8 cellular contexts compared by ENCODE assay signal in genomic region chr17:30600830-30601494, GRCh38.
DNase-seq lines count a peak whose midpoint lies in the region; ATAC-seq, FAIRE-seq and TF ChIP-seq lines count a peak whose summit lies in the region.

No MANE protein-coding gene starts in this region.

- ATAC-seq in HG03175 (IDR thresholded peaks at IDR 0.05; ENCODE audit: unreplicated experiment) (peak; percentile 17), HepG2 (peak; percentile 8)
- peak; percentile 12 for ATAC-seq in stimulated activated effector memory CD8-positive, alpha-beta T cell treated with anti-CD3 and anti-CD28 coated beads, Interleukin-12 subunit alpha, Interleukin-12 subunit beta, amount 100 ng/mL, for 72 hours

- H3K4me3 ChIP-seq in colonic mucosa = peak overlapping the region; percentile 72
- peak overlapping the region; percentile 87 to 96 (median 94) for H3K4me3 ChIP-seq in HepG2 (replicated peaks in 1 of 3; ENCODE audit: insufficient read depth in 1 of 3, low read depth in 2 of 3, low read length in 3 of 3)

- H3K4me1 ChIP-seq in colonic mucosa (no peaks in the 10 kb centered on the region), HepG2 (ENCODE audit: insufficient read depth, low read length) (peaks cover 44% of the 10 kb centered on the region)

- no peak for TF ChIP-seq CTCF in colonic mucosa (IDR thresholded peaks at IDR 0.05)
- TF ChIP-seq CTCF in HepG2 (CRISPR knock-in tag; IDR thresholded peaks at IDR 0.05) = no peak

- no peak for FAIRE-seq in HepG2 (lab: Jason Lieb, UNC)

- H3K27me3 Mint-ChIP-seq in T-helper 1 cell treated with Interleukin-12 subunit alpha and Interleukin-12 subunit beta and Interleukin-4 antibody, amounts not matched to agents 30 μg/mL and 1 μg/mL, for 36 hours (ENCODE audit: low read depth) = peaks cover 13% of the 10 kb centered on the region

- no peak for TF ChIP-seq POLR2A in HepG2 (IDR thresholded peaks at IDR 0.05; ENCODE audit: insufficient read depth in 1 of 2, low read depth in 2 of 2, low read length in 2 of 2)

- peak overlapping the region; percentile 83 to 86 for H3K9ac ChIP-seq in colonic mucosa (ENCODE audit: low read depth in 2 of 2, low read length in 2 of 2)
- peak overlapping the region; percentile 86 for H3K9ac ChIP-seq in HepG2 (ENCODE audit: insufficient read depth, low read depth, low read length)

- peak overlapping the region; percentile 95 for H3K27ac ChIP-seq in colonic mucosa
- H3K27ac ChIP-seq in HepG2 (ENCODE audit: extremely low read length, insufficient read depth, low read length) = peak overlapping the region; percentile 91

- intact Hi-C loops in colonic mucosa (cut with DNase I) = no loop called here
- intact Hi-C loops in HepG2 (cut with micrococcal nuclease; ENCODE audit: unreplicated experiment) = no loop called here

- DNase-seq in NCI-H524 (lab: John Stamatoyannopoulos, UW) (peak; percentile 57 to 64), NCI-H524 treated with DMSO at 0.1 percent for 48 hours (lab: John Stamatoyannopoulos, UW) (no peak), colonic mucosa (peak; percentile 50), HepG2 (ENCODE audit: low spot score) (no peak), NCI-H1092 (lab: John Stamatoyannopoulos, UW) (no peak)
- DNase-seq in stimulated activated effector memory CD8-positive, alpha-beta T cell treated with anti-CD3 and anti-CD28 coated beads, Interleukin-12 subunit alpha, Interleukin-12 subunit beta, amount 100 ng/mL, for 72 hours (ENCODE audit: low spot score in 2 of 2) = peak in 1 of 2 donors; percentile 6

- TF ChIP-seq RAD21 in HepG2 (CRISPR knock-in tag; IDR thresholded peaks at IDR 0.05) = no peak

- 0 out of 2 replicates have a peak, but pooled peaks cover 10% of the 10 kb centered on the region for H4K20me1 ChIP-seq in HepG2 (ENCODE audit: insufficient read depth, low read length)

- TF ChIP-seq EP300 in HepG2 (IDR thresholded peaks at IDR 0.05; ENCODE audit: low read depth in 2 of 2, low read length in 2 of 2) (no peak), HepG2 (CRISPR knock-in tag; IDR thresholded peaks at IDR 0.05; ENCODE audit: borderline replicate concordance) (no peak)

- CTCF ChIA-PET in HepG2 (lab: Yijun Ruan, JAX; ENCODE audit: low intra/inter-chr PET ratio, low total read pairs) = no interaction called here

- BruUV-seq in HepG2 (replicated peaks; lab: Mats Ljungman, UMichigan) = no TSS peak

- H3K4me3 Mint-ChIP-seq in T-helper 1 cell treated with Interleukin-12 subunit alpha and Interleukin-12 subunit beta and Interleukin-4 antibody, amounts not matched to agents 30 μg/mL and 1 μg/mL, for 36 hours = peak overlapping the region; percentile 95
- H3K4me3 Mint-ChIP-seq in stimulated activated effector memory CD8-positive, alpha-beta T cell treated with anti-CD3 and anti-CD28 coated beads, Interleukin-12 subunit alpha, Interleukin-12 subunit beta, amount 100 ng/mL, for 72 hours = peak overlapping the region; percentile 90

- peaks cover 51% of the 10 kb centered on the region for H3K79me2 ChIP-seq in HepG2 (ENCODE audit: insufficient read depth, low read length)

- POLR2A ChIA-PET in HepG2 (lab: Yijun Ruan, JAX) = interaction anchor here (0.6 to 1.6 kb wide), 7 partner anchors 8 to 256 kb away, joined by 3 to 10 read pairs (median 4); partner anchors contain the start of gene GOSR1

- in situ Hi-C loops in HepG2 (cut with HindIII; ENCODE audit: extremely low pct_ligation_motif_present, low pct_unique_long_range_greater_than_20kb) = no loop called here

- H3K9me3 ChIP-seq in colonic mucosa = no peaks in the 10 kb centered on the region
- no peaks in the 10 kb centered on the region for H3K9me3 ChIP-seq in HepG2 (ENCODE audit: low read length)

- H3K36me3 ChIP-seq in colonic mucosa = no peaks in the 10 kb centered on the region
- H3K36me3 ChIP-seq in HepG2 (replicated peaks in 1 of 2; ENCODE audit: control insufficient read depth in 1 of 2, insufficient read depth in 2 of 2, low read length in 2 of 2) = no peaks in the 10 kb centered on the region

- WGBS in HepG2 (ENCODE audit: low lambda C conversion rate) = under 1% methylated on average over 27 of the region's 49 CpGs

- H3K9me3 Mint-ChIP-seq in T-helper 1 cell treated with Interleukin-12 subunit alpha and Interleukin-12 subunit beta and Interleukin-4 antibody, amounts not matched to agents 30 μg/mL and 1 μg/mL, for 36 hours = no peaks in the 10 kb centered on the region
- H3K9me3 Mint-ChIP-seq in stimulated activated effector memory CD8-positive, alpha-beta T cell treated with anti-CD3 and anti-CD28 coated beads, Interleukin-12 subunit alpha, Interleukin-12 subunit beta, amount 100 ng/mL, for 72 hours = no peaks in the 10 kb centered on the region

- H3K27ac Mint-ChIP-seq in T-helper 1 cell treated with Interleukin-12 subunit alpha and Interleukin-12 subunit beta and Interleukin-4 antibody, amounts not matched to agents 30 μg/mL and 1 μg/mL, for 36 hours = peak overlapping the region; percentile 76
- H3K27ac Mint-ChIP-seq in stimulated activated effector memory CD8-positive, alpha-beta T cell treated with anti-CD3 and anti-CD28 coated beads, Interleukin-12 subunit alpha, Interleukin-12 subunit beta, amount 100 ng/mL, for 72 hours = peak overlapping the region; percentile 91

- H3K4me1 Mint-ChIP-seq in T-helper 1 cell treated with Interleukin-12 subunit alpha and Interleukin-12 subunit beta and Interleukin-4 antibody, amounts not matched to agents 30 μg/mL and 1 μg/mL, for 36 hours (ENCODE audit: low read depth) = peaks cover 19% of the 10 kb centered on the region
- H3K4me1 Mint-ChIP-seq in stimulated activated effector memory CD8-positive, alpha-beta T cell treated with anti-CD3 and anti-CD28 coated beads, Interleukin-12 subunit alpha, Interleukin-12 subunit beta, amount 100 ng/mL, for 72 hours = peaks cover 10% of the 10 kb centered on the region

- peaks cover 2% of the 10 kb centered on the region for H3K36me3 Mint-ChIP-seq in T-helper 1 cell treated with Interleukin-12 subunit alpha and Interleukin-12 subunit beta and Interleukin-4 antibody, amounts not matched to agents 30 μg/mL and 1 μg/mL, for 36 hours (ENCODE audit: low read depth)
- H3K36me3 Mint-ChIP-seq in stimulated activated effector memory CD8-positive, alpha-beta T cell treated with anti-CD3 and anti-CD28 coated beads, Interleukin-12 subunit alpha, Interleukin-12 subunit beta, amount 100 ng/mL, for 72 hours = no peaks in the 10 kb centered on the region

- no peak overlapping the region for H2AFZ ChIP-seq in HepG2 (ENCODE audit: low read length)

- H3K27me3 ChIP-seq in colonic mucosa = no peaks in the 10 kb centered on the region
- H3K27me3 ChIP-seq in HepG2 (ENCODE audit: control insufficient read depth in 1 of 2, insufficient read depth in 2 of 2, low read length in 2 of 2) = no peaks in the 10 kb centered on the region; a peak in 1 of 5 replicates

- peak overlapping the region; percentile 68 for H3K4me2 ChIP-seq in HepG2 (ENCODE audit: low read depth, low read length)

TF ChIP-seq in HepG2, 621 proteins besides CTCF, POLR2A, EP300 and RAD21 (continues in another document):
- TF ChIP-seq, protein P1, sequence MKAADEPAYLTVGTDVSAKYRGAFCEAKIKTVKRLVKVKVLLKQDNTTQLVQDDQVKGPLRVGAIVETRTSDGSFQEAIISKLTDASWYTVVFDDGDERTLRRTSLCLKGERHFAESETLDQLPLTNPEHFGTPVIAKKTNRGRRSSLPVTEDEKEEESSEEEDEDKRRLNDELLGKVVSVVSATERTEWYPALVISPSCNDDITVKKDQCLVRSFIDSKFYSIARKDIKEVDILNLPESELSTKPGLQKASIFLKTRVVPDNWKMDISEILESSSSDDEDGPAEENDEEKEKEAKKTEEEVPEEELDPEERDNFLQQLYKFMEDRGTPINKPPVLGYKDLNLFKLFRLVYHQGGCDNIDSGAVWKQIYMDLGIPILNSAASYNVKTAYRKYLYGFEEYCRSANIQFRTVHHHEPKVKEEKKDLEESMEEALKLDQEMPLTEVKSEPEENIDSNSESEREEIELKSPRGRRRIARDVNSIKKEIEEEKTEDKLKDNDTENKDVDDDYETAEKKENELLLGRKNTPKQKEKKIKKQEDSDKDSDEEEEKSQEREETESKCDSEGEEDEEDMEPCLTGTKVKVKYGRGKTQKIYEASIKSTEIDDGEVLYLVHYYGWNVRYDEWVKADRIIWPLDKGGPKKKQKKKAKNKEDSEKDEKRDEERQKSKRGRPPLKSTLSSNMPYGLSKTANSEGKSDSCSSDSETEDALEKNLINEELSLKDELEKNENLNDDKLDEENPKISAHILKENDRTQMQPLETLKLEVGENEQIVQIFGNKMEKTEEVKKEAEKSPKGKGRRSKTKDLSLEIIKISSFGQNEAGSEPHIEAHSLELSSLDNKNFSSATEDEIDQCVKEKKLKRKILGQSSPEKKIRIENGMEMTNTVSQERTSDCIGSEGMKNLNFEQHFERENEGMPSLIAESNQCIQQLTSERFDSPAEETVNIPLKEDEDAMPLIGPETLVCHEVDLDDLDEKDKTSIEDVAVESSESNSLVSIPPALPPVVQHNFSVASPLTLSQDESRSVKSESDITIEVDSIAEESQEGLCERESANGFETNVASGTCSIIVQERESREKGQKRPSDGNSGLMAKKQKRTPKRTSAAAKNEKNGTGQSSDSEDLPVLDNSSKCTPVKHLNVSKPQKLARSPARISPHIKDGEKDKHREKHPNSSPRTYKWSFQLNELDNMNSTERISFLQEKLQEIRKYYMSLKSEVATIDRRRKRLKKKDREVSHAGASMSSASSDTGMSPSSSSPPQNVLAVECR (CRISPR knock-in tag; IDR thresholded peaks at IDR 0.05; ENCODE audit: borderline replicate concordance) = no peak
- no peak for TF ChIP-seq SIX4 (CRISPR knock-in tag; IDR thresholded peaks at IDR 0.05)
- no peak for TF ChIP-seq ZFP36 (IDR thresholded peaks at IDR 0.05; ENCODE audit: borderline replicate concordance, low read depth, low read length, partially characterized antibody)
- no peak for TF ChIP-seq HIVEP1 (CRISPR knock-in tag; IDR thresholded peaks at IDR 0.05)
- TF ChIP-seq ZNF788 (CRISPR knock-in tag; IDR thresholded peaks at IDR 0.05; ENCODE audit: borderline replicate concordance) = no peak
- TF ChIP-seq RNF2 (conservative IDR thresholded peaks at IDR 0.05; ENCODE audit: low read depth) = no peak
- 0 out of 2 replicates have a peak, but pooled peaks have one; percentile 18 for TF ChIP-seq SNAPC2 (CRISPR knock-in tag; IDR thresholded peaks at IDR 0.05)
- TF ChIP-seq TCF7 (IDR thresholded peaks at IDR 0.05; ENCODE audit: low read depth) = no peak
- no peak for TF ChIP-seq NR3C1 (CRISPR knock-in tag; IDR thresholded peaks at IDR 0.05)
- TF ChIP-seq ZMYM4 (CRISPR knock-in tag; IDR thresholded peaks at IDR 0.05) = no peak
- no peak for TF ChIP-seq KMT2B (CRISPR knock-in tag; IDR thresholded peaks at IDR 0.05)
- TF ChIP-seq ZNF75D (CRISPR knock-in tag; IDR thresholded peaks at IDR 0.05; ENCODE audit: borderline replicate concordance) = no peak
- TF ChIP-seq, protein P2, sequence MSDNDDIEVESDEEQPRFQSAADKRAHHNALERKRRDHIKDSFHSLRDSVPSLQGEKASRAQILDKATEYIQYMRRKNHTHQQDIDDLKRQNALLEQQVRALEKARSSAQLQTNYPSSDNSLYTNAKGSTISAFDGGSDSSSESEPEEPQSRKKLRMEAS (IDR thresholded peaks at IDR 0.05) = 0 out of 2 replicates have a peak, but pooled peaks have one; percentile 12

Comparison
In these comparisons a context has a peak if more than half of its experiments do, and no peak if none do; other contexts are left out.
1. DNase-seq: peak in NCI-H524 (2 of 2) and colonic mucosa (single experiment); none in NCI-H524 treated with DMSO at 0.1 percent for 48 hours (single experiment), HepG2 (single experiment) and NCI-H1092 (single experiment).
2. Peak in every context shown above with its lines, with median percentiles within 50 percentile points of each other: ATAC-seq.